8 cellular contexts compared by ENCODE assay signal in genomic region chr6:135182993-135183531, GRCh38. TPM values are rescaled to one million over a fixed set of nuclear protein-coding genes. Genes with fewer than 3 reads are reported as not detected.
DNase-seq lines count a peak whose midpoint lies in the region; ATAC-seq and TF ChIP-seq lines count a peak whose summit lies in the region.

No MANE protein-coding gene starts in this region.

- peak; percentile 60 for DNase-seq in DMS 273 (lab: John Stamatoyannopoulos, UW; ENCODE audit: unreplicated experiment)
- DNase-seq in DMS 273 treated with DMSO at 0.1 percent for 48 hours (lab: John Stamatoyannopoulos, UW), result no peak
- DNase-seq in NCI-H345 treated with DMSO at 0.1 percent for 48 hours (lab: John Stamatoyannopoulos, UW; ENCODE audit: unreplicated experiment), result peak; percentile 48
- peak; percentile 60 for DNase-seq in activated T-cell treated with anti-CD3 and anti-CD28 coated beads for 4 hours
- peak in 1 of 2 donors; percentile 7 for DNase-seq in foreskin keratinocyte
- DNase-seq in retina, result peak; percentile 66
- no peak for DNase-seq in kidney glomerular epithelial cell (lab: John Stamatoyannopoulos, UW)

- no peak overlapping the region for H3K27ac ChIP-seq in foreskin keratinocyte

- H3K27me3 ChIP-seq in foreskin keratinocyte, result peaks cover 27% of the 10 kb centered on the region

- H3K4me1 ChIP-seq in foreskin keratinocyte, result peaks cover 4% of the 10 kb centered on the region

- ATAC-seq in HG02981 (IDR thresholded peaks at IDR 0.05; ENCODE audit: unreplicated experiment) (peak; percentile 44), foreskin keratinocyte (peak; percentile 52)

- TF ChIP-seq CTCF in foreskin keratinocyte (conservative IDR thresholded peaks at IDR 0.05), result no peak

RNA-seq across cellular contexts. Expression of gene MYB, which starts 2.0 kb away (rescaled TPM):
- 0.34 and 0.42 TPM in 2 replicates for total RNA-seq in foreskin keratinocyte
- polyA plus RNA-seq in foreskin keratinocyte, result 0.09 and 0.13 TPM in 2 replicates

Comparison
In these comparisons a context has a peak if more than half of its experiments do, and no peak if none do; other contexts are left out.
1. DNase-seq: peak in DMS 273 (single experiment), NCI-H345 treated with DMSO at 0.1 percent for 48 hours (single experiment), activated T-cell treated with anti-CD3 and anti-CD28 coated beads for 4 hours (single experiment) and retina (single experiment); none in DMS 273 treated with DMSO at 0.1 percent for 48 hours (single experiment) and kidney glomerular epithelial cell (single experiment).